ENCODE assay signal across 8 cellular contexts in the genomic region with DNA sequence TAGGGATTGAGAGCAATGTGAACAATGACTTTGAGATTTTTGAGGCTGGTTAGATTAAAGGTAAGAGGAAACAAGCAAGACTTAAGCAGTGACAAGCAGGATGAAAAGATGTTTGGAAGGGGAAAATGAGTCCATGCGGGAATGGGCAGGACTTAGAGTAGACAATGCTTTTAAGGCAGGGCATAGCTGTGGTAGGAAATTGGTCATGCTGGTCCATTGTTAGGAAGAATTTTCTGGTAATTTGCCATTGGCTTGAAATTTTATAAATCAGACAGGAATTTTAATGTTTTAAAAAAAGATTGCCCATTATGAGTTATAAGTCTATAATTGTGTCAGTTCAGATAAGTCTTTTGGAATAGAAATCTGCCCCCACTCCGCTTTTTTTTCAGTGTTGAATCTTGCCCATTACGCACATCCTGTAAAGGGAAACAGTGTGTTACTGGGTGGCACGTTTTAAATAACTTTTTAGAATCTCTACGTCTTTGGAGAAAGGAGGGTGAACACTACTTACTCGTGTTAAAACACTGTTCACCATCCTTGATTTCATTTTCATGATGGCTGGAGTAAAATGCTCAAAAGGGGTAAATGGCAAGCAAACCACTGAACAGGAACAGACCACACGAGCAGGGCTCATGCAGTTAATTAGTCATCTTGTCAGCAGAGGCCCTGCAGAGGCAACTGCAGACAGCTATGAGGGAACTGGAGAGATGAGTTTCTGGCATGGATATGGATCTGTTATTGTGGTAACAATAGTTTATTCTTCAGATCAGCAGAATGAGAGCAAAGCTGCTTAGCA.
DNase-seq lines count a peak whose midpoint lies in the region; ATAC-seq, FAIRE-seq and TF ChIP-seq lines count a peak whose summit lies in the region.

No MANE protein-coding gene starts in this region.

- peak; percentile 84 for ATAC-seq in GM19438 (IDR thresholded peaks at IDR 0.05; ENCODE audit: low read depth, unreplicated experiment)
- ATAC-seq in HG03439 (IDR thresholded peaks at IDR 0.05; ENCODE audit: unreplicated experiment), result peak; percentile 68

- no peak for TF ChIP-seq CTCF in SU-DHL-6 (IDR thresholded peaks at IDR 0.05; ENCODE audit: insufficient read depth, low read length, poor library complexity, severe bottlenecking)
- TF ChIP-seq CTCF in D721Med (IDR thresholded peaks at IDR 0.05; ENCODE audit: insufficient read depth, missing control alignments), result no peak

- peak overlapping the region; percentile 21 for H3K4me3 ChIP-seq in SU-DHL-6 (ENCODE audit: insufficient read depth, low read length, poor library complexity, severe bottlenecking)

- no peak for FAIRE-seq in D721Med (lab: Jason Lieb, UNC)

- peaks cover 21% of the 10 kb centered on the region for H4K20me1 ChIP-seq in SU-DHL-6 (ENCODE audit: low read depth, low read length)

- H2AFZ ChIP-seq in SU-DHL-6 (ENCODE audit: low read depth, low read length, severe bottlenecking), result no peak overlapping the region

- no peaks in the 10 kb centered on the region for H3K9me3 ChIP-seq in SU-DHL-6 (ENCODE audit: insufficient read depth, low read length)

- no peaks in the 10 kb centered on the region for H3K27me3 ChIP-seq in SU-DHL-6 (ENCODE audit: low read length)

- peak; percentile 42 for DNase-seq in COLO829 (ENCODE audit: low spot score)
- DNase-seq in germinal center (ENCODE audit: low spot score), result peak; percentile 29
- DNase-seq in putamen (ENCODE audit: low spot score), result peak; percentile 84
- no peak for DNase-seq in stimulated activated naive CD4-positive, alpha-beta T cell treated with Interleukin-2 at 50 U/mL for 16 hours (lab: John Stamatoyannopoulos, UW)
- DNase-seq in D721Med (ENCODE audit: insufficient read length, low spot score), result no peak

- peaks cover 98% of the 10 kb centered on the region for H3F3A ChIP-seq in SU-DHL-6 (ENCODE audit: insufficient read depth)

- peaks cover 18% of the 10 kb centered on the region for H3K36me3 ChIP-seq in SU-DHL-6 (ENCODE audit: low read length)

- H3K79me2 ChIP-seq in SU-DHL-6 (ENCODE audit: insufficient read depth, low read length), result peaks cover 100% of the 10 kb centered on the region

- peak overlapping the region; percentile 50 for H3K9ac ChIP-seq in SU-DHL-6 (ENCODE audit: low read length)

- no peaks in the 10 kb centered on the region for H3K9me2 ChIP-seq in SU-DHL-6 (replicated peaks; ENCODE audit: insufficient read depth, low read length)

- H3K4me2 ChIP-seq in SU-DHL-6 (ENCODE audit: low read depth, low read length, poor library complexity, severe bottlenecking), result peak overlapping the region; percentile 91

- H3K27ac ChIP-seq in SU-DHL-6 (ENCODE audit: low read depth, low read length), result peak overlapping the region; percentile 91

Comparison
In these comparisons a context has a peak if more than half of its experiments do, and no peak if none do; other contexts are left out.
1. DNase-seq: peak in COLO829 (single experiment), germinal center (single experiment) and putamen (single experiment); none in stimulated activated naive CD4-positive, alpha-beta T cell treated with Interleukin-2 at 50 U/mL for 16 hours (single experiment) and D721Med (single experiment).